In genomic region chr19:5251096-5252065, GRCh38 we compare ENCODE assay signal across 21 cellular contexts.
"Had no signal": no experiment of that assay in that cellular context is flagged by ENCODE, and none has a peak within 500 bp of the region (broad histone marks: within the 10 kb centered on the region; RNA-seq: fewer than 3 reads in every experiment).

No MANE protein-coding gene starts in this region.

- ATAC-seq: natural killer cell had no signal

- H3K27me3 Mint-ChIP-seq: type B pancreatic cell had no signal

- H3K4me3 ChIP-seq: left ventricle myocardium inferior, suprapubic skin had no signal

- H3K4me1 Mint-ChIP-seq: natural killer cell had no signal

- FAIRE-seq: keratinocyte had no signal

- H3K27me3 ChIP-seq: suprapubic skin had no signal

- DNase-seq: activated CD4-positive, alpha-beta T cell treated with anti-CD3 and anti-CD28 coated beads, Interleukin-2, amount 50 U/mL, for 1 hour; activated naive CD4-positive, alpha-beta T cell; aorta; cerebellar nuclear complex; effector memory CD4-positive, alpha-beta T cell; foreskin melanocyte; left ventricle myocardium inferior; mesenchymal stem cell; natural killer cell; retina; stimulated activated CD4-positive, alpha-beta T cell treated with anti-CD3 and anti-CD28 coated beads, Interleukin-15, amount 100 ng/mL, for 24 hours; stimulated activated CD4-positive, alpha-beta T cell treated with anti-CD3 and anti-CD28 coated beads, Interleukin-4, amount 100 ng/mL, for 4 hours; stimulated activated CD8-positive, alpha-beta memory T cell treated with anti-CD3 and anti-CD28 coated beads, Interleukin-4, amount 100 ng/mL, for 48 hours; SW 1271 had no signal

- H3K27ac Mint-ChIP-seq: activated T-helper 1 cell treated with anti-CD3 and anti-CD28 coated beads, Interleukin-12 subunit alpha, Interleukin-12 subunit beta, Interleukin-2, Interleukin-4 antibody, amounts not matched to agents 30 ng/mL and 10 ng/mL and 1 ng/mL, durations not matched to agents 14 hours and 24 hours and 36 hours; natural killer cell; stimulated activated naive CD8-positive, alpha-beta T cell treated with anti-CD3 and anti-CD28 coated beads, Interleukin-15, Interleukin-2, amounts not matched to agents 100 ng/mL and 50 ng/mL, for 24 hours; T-helper 2 cell treated with Interferon-gamma antibody and Interleukin-4, amounts not matched to agents 5 μg/mL and 100 μg/mL, for 36 hours; type B pancreatic cell had no signal

- H3K4me3 Mint-ChIP-seq: activated T-helper 1 cell treated with anti-CD3 and anti-CD28 coated beads, Interleukin-12 subunit alpha, Interleukin-12 subunit beta, Interleukin-2, Interleukin-4 antibody, amounts not matched to agents 30 ng/mL and 10 ng/mL and 1 ng/mL, durations not matched to agents 14 hours and 24 hours and 36 hours; natural killer cell; stimulated activated naive CD8-positive, alpha-beta T cell treated with anti-CD3 and anti-CD28 coated beads, Interleukin-15, Interleukin-2, amounts not matched to agents 100 ng/mL and 50 ng/mL, for 24 hours; T-helper 2 cell treated with Interferon-gamma antibody and Interleukin-4, amounts not matched to agents 5 μg/mL and 100 μg/mL, for 36 hours; type B pancreatic cell had no signal

- H3K27ac ChIP-seq: epithelial cell of prostate, left ventricle myocardium inferior, suprapubic skin had no signal
